In the genomic region with DNA sequence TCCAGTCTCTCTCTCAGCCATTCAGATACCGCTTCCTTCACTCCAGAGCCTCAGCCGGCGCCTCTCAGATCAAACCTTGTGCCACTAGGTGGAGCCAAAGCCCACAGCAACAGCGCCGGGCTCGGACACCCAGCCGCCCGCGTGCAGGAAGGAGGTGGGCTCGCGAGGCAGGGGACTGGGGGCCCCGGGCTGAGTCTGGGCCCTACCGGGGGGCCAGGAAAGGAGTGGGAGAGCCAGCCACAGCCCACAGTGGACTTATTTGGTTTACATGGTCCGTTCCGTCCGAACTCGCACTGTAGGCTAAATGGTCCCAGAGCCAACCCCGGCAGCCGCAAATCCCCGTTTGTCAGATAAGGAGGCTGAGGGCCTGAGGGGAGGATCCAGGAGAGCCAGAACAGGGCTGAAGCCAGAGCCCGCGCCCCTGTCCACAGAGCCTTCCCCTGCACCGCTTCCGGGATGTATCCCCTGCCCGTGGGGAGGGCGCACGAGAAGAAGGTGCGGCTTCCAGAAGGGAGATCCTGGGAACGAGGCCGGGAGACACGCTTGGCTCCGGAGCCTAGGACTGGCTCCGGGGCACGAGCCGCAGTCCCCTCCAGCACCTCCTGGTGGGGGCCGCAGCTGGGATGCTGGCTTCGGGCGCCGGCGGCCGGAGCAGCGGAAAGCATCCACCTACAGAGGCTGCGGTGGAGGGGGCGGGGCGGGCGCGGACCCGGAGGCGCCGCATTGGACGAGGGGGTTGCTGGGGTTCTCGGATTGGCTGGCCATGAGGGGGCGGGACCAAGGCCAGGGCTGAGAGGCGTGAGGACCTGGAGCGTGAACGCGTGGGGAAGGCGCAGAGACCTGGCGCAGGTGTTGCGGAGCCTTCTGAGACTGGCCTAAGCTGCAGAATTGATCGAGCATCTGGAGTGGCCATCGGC, we compare ENCODE assay signal across 1 cellular context.
TF ChIP-seq lines count a peak whose summit lies in the region.

No MANE protein-coding gene starts in this region.

TF ChIP-seq in K562, 482 proteins besides CTCF, POLR2A, EP300 and RAD21 (continued from another document and continues in another):
- TF ChIP-seq, protein P1, sequence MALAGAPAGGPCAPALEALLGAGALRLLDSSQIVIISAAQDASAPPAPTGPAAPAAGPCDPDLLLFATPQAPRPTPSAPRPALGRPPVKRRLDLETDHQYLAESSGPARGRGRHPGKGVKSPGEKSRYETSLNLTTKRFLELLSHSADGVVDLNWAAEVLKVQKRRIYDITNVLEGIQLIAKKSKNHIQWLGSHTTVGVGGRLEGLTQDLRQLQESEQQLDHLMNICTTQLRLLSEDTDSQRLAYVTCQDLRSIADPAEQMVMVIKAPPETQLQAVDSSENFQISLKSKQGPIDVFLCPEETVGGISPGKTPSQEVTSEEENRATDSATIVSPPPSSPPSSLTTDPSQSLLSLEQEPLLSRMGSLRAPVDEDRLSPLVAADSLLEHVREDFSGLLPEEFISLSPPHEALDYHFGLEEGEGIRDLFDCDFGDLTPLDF (CRISPR knock-in tag; IDR thresholded peaks at IDR 0.05) = peak; percentile 63; the same call in 1 of the 2 replicates
- TF ChIP-seq, protein P2, sequence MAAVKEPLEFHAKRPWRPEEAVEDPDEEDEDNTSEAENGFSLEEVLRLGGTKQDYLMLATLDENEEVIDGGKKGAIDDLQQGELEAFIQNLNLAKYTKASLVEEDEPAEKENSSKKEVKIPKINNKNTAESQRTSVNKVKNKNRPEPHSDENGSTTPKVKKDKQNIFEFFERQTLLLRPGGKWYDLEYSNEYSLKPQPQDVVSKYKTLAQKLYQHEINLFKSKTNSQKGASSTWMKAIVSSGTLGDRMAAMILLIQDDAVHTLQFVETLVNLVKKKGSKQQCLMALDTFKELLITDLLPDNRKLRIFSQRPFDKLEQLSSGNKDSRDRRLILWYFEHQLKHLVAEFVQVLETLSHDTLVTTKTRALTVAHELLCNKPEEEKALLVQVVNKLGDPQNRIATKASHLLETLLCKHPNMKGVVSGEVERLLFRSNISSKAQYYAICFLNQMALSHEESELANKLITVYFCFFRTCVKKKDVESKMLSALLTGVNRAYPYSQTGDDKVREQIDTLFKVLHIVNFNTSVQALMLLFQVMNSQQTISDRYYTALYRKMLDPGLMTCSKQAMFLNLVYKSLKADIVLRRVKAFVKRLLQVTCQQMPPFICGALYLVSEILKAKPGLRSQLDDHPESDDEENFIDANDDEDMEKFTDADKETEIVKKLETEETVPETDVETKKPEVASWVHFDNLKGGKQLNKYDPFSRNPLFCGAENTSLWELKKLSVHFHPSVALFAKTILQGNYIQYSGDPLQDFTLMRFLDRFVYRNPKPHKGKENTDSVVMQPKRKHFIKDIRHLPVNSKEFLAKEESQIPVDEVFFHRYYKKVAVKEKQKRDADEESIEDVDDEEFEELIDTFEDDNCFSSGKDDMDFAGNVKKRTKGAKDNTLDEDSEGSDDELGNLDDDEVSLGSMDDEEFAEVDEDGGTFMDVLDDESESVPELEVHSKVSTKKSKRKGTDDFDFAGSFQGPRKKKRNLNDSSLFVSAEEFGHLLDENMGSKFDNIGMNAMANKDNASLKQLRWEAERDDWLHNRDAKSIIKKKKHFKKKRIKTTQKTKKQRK (IDR thresholded peaks at IDR 0.05; ENCODE audit: borderline replicate concordance, low read depth, low read length) = no peak
- TF ChIP-seq, protein P3, sequence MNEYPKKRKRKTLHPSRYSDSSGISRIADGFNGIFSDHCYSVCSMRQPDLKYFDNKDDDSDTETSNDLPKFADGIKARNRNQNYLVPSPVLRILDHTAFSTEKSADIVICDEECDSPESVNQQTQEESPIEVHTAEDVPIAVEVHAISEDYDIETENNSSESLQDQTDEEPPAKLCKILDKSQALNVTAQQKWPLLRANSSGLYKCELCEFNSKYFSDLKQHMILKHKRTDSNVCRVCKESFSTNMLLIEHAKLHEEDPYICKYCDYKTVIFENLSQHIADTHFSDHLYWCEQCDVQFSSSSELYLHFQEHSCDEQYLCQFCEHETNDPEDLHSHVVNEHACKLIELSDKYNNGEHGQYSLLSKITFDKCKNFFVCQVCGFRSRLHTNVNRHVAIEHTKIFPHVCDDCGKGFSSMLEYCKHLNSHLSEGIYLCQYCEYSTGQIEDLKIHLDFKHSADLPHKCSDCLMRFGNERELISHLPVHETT (CRISPR knock-in tag; conservative IDR thresholded peaks at IDR 0.05 in 1 of 2, IDR thresholded peaks at IDR 0.05 in 1 of 2) = 0 out of 4 replicates have a peak, but pooled peaks of 1 of the 2 experiments have one; percentile 35
- peak; percentile 59; the same call in 1 of the 2 replicates for TF ChIP-seq SMAD4 (CRISPR knock-in tag; conservative IDR thresholded peaks at IDR 0.05)
- TF ChIP-seq POLR2G (IDR thresholded peaks at IDR 0.05; ENCODE audit: low read depth, low read length) = peak; percentile 61
- TF ChIP-seq MTA3 (IDR thresholded peaks at IDR 0.05; ENCODE audit: borderline replicate concordance) = peak; percentile 56; the same call in 1 of the 2 replicates
- peak; percentile 6 for TF ChIP-seq PHF20 (IDR thresholded peaks at IDR 0.05; ENCODE audit: partially characterized antibody)
- TF ChIP-seq, protein P4, sequence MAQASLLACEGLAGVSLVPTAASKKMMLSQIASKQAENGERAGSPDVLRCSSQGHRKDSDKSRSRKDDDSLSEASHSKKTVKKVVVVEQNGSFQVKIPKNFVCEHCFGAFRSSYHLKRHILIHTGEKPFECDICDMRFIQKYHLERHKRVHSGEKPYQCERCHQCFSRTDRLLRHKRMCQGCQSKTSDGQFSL (CRISPR knock-in tag; IDR thresholded peaks at IDR 0.05) = no peak
- TF ChIP-seq, protein P4 (tag; IDR thresholded peaks at IDR 0.05) = no peak
- no peak; the same call in 1 of the 2 replicates for TF ChIP-seq PHF8 (IDR thresholded peaks at IDR 0.05; ENCODE audit: borderline replicate concordance, low read length)
- TF ChIP-seq, protein P5, sequence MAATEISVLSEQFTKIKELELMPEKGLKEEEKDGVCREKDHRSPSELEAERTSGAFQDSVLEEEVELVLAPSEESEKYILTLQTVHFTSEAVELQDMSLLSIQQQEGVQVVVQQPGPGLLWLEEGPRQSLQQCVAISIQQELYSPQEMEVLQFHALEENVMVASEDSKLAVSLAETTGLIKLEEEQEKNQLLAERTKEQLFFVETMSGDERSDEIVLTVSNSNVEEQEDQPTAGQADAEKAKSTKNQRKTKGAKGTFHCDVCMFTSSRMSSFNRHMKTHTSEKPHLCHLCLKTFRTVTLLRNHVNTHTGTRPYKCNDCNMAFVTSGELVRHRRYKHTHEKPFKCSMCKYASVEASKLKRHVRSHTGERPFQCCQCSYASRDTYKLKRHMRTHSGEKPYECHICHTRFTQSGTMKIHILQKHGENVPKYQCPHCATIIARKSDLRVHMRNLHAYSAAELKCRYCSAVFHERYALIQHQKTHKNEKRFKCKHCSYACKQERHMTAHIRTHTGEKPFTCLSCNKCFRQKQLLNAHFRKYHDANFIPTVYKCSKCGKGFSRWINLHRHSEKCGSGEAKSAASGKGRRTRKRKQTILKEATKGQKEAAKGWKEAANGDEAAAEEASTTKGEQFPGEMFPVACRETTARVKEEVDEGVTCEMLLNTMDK (IDR thresholded peaks at IDR 0.05; ENCODE audit: borderline replicate concordance, insufficient read depth, low read depth, low read length, poor library complexity, severe bottlenecking) = peak; percentile 56
- TF ChIP-seq ELF2 (CRISPR knock-in tag; IDR thresholded peaks at IDR 0.05) = peak; percentile 54; the same call in 1 of the 2 replicates
- peak; percentile 59 for TF ChIP-seq SP2 (IDR thresholded peaks at IDR 0.05; ENCODE audit: extremely low read depth, low read depth, low read length, poor library complexity, severe bottlenecking)
- TF ChIP-seq, protein P6, sequence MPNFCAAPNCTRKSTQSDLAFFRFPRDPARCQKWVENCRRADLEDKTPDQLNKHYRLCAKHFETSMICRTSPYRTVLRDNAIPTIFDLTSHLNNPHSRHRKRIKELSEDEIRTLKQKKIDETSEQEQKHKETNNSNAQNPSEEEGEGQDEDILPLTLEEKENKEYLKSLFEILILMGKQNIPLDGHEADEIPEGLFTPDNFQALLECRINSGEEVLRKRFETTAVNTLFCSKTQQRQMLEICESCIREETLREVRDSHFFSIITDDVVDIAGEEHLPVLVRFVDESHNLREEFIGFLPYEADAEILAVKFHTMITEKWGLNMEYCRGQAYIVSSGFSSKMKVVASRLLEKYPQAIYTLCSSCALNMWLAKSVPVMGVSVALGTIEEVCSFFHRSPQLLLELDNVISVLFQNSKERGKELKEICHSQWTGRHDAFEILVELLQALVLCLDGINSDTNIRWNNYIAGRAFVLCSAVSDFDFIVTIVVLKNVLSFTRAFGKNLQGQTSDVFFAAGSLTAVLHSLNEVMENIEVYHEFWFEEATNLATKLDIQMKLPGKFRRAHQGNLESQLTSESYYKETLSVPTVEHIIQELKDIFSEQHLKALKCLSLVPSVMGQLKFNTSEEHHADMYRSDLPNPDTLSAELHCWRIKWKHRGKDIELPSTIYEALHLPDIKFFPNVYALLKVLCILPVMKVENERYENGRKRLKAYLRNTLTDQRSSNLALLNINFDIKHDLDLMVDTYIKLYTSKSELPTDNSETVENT (CRISPR knock-in tag; IDR thresholded peaks at IDR 0.05) = peak; percentile 29; the same call in 1 of the 2 replicates
- TF ChIP-seq ASH1L (IDR thresholded peaks at IDR 0.05; ENCODE audit: borderline replicate concordance, low read depth, partially characterized antibody) = peak; percentile 68
- TF ChIP-seq KLF16 (IDR thresholded peaks at IDR 0.05) = 0 out of 2 replicates have a peak, but pooled peaks have one; percentile 14
- no peak for TF ChIP-seq RFX1 (IDR thresholded peaks at IDR 0.05)
- TF ChIP-seq, protein P7, sequence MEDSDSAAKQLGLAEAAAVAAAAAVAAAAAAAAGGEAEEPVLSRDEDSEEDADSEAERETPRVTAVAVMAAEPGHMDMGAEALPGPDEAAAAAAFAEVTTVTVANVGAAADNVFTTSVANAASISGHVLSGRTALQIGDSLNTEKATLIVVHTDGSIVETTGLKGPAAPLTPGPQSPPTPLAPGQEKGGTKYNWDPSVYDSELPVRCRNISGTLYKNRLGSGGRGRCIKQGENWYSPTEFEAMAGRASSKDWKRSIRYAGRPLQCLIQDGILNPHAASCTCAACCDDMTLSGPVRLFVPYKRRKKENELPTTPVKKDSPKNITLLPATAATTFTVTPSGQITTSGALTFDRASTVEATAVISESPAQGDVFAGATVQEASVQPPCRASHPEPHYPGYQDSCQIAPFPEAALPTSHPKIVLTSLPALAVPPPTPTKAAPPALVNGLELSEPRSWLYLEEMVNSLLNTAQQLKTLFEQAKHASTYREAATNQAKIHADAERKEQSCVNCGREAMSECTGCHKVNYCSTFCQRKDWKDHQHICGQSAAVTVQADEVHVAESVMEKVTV (CRISPR knock-in tag; IDR thresholded peaks at IDR 0.05) = peak; percentile 90
- no peak; the same call in 1 of the 2 replicates for TF ChIP-seq TRIM28 (IDR thresholded peaks at IDR 0.05)
- TF ChIP-seq SMC3 (conservative IDR thresholded peaks at IDR 0.05; ENCODE audit: insufficient read depth, low read depth, low read length) = peak; percentile 85
- TF ChIP-seq NR2C2 (CRISPR knock-in tag; IDR thresholded peaks at IDR 0.05) = 0 out of 2 replicates have a peak, but pooled peaks have one; percentile 39
- no peak for TF ChIP-seq NR2C2 (tag; IDR thresholded peaks at IDR 0.05)
- no peak for TF ChIP-seq SETDB1 (IDR thresholded peaks at IDR 0.05; ENCODE audit: low read length)
- TF ChIP-seq ETV1 (tag; conservative IDR thresholded peaks at IDR 0.05; ENCODE audit: low read depth) = 0 out of 2 replicates have a peak, but pooled peaks have one; percentile 22
- TF ChIP-seq FOS (IDR thresholded peaks at IDR 0.05; ENCODE audit: extremely low read depth, insufficient read length) = peak; percentile 75
- peak; percentile 43 for TF ChIP-seq SAP30 (IDR thresholded peaks at IDR 0.05; ENCODE audit: borderline replicate concordance, insufficient read depth, low read depth, low read length, poor library complexity, severe bottlenecking)
- TF ChIP-seq, protein P8, sequence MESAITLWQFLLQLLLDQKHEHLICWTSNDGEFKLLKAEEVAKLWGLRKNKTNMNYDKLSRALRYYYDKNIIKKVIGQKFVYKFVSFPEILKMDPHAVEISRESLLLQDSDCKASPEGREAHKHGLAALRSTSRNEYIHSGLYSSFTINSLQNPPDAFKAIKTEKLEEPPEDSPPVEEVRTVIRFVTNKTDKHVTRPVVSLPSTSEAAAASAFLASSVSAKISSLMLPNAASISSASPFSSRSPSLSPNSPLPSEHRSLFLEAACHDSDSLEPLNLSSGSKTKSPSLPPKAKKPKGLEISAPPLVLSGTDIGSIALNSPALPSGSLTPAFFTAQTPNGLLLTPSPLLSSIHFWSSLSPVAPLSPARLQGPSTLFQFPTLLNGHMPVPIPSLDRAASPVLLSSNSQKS (CRISPR knock-in tag; IDR thresholded peaks at IDR 0.05) = no peak
- TF ChIP-seq, protein P9, sequence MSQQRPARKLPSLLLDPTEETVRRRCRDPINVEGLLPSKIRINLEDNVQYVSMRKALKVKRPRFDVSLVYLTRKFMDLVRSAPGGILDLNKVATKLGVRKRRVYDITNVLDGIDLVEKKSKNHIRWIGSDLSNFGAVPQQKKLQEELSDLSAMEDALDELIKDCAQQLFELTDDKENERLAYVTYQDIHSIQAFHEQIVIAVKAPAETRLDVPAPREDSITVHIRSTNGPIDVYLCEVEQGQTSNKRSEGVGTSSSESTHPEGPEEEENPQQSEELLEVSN (IDR thresholded peaks at IDR 0.05; ENCODE audit: borderline replicate concordance in 1 of 2, extremely low read depth in 1 of 2, insufficient read depth in 1 of 2, insufficient read length in 1 of 2, low read depth in 1 of 2, low read length in 1 of 2, poor library complexity in 1 of 2, severe bottlenecking in 1 of 2) = peak; percentile 76 to 91
- 0 out of 4 replicates have a peak, but pooled peaks of 1 of the 2 experiments have one; percentile 13 for TF ChIP-seq SIN3A (IDR thresholded peaks at IDR 0.05; ENCODE audit: borderline replicate concordance in 2 of 2, control insufficient read depth in 1 of 2, low read depth in 2 of 2, low read length in 2 of 2)
- TF ChIP-seq MCM3 (IDR thresholded peaks at IDR 0.05) = no peak
- TF ChIP-seq, protein P10, sequence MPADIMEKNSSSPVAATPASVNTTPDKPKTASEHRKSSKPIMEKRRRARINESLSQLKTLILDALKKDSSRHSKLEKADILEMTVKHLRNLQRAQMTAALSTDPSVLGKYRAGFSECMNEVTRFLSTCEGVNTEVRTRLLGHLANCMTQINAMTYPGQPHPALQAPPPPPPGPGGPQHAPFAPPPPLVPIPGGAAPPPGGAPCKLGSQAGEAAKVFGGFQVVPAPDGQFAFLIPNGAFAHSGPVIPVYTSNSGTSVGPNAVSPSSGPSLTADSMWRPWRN (IDR thresholded peaks at IDR 0.05; ENCODE audit: low read depth) = no peak
- no peak for TF ChIP-seq SREBF1 (IDR thresholded peaks at IDR 0.05; ENCODE audit: borderline replicate concordance, low read depth, low read length)
- TF ChIP-seq HSF4 (CRISPR knock-in tag; IDR thresholded peaks at IDR 0.05; ENCODE audit: borderline replicate concordance) = no peak
- TF ChIP-seq ZNF224 (CRISPR knock-in tag; IDR thresholded peaks at IDR 0.05) = no peak
- no peak for TF ChIP-seq TAF7 (tag; IDR thresholded peaks at IDR 0.05)
